1 cellular context compared by ENCODE assay signal in the genomic region with DNA sequence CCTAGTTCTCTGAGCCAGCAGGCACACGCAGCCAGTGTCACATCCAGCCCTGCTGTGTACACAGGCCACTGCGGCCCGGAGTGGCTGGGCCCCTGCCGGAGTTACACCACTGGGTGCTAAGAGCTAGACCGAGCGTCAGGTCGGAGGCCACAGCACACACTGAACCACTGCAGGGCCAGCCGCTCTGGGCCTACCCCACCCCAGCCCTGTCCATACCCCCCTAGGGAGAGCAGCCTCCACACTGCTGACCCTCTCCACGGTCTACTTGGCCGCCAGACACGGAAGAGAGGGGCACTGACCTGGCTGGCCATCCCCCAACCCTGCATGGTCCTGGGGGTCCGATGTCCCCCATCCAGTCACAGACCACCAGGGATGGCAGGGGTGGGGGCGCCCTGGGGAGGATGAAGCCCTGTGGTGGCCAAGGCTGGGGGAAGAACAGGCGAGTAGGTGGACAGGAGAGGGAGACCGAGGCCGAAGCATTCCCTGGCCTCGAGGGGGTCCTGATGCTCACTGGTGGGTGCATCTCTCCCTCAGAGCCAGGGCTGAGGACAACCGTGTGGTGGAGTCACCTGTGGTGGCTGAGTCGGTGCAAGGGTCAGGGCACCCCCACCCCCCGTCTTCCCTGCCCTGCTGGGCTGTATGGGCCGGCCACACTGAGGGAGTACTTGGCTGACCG.
TF ChIP-seq lines count a peak whose summit lies in the region.

No MANE protein-coding gene starts in this region.

TF ChIP-seq in HCT116, 20 proteins besides CTCF, POLR2A, EP300 and RAD21 (continued from another document):
- TF ChIP-seq, protein P1, sequence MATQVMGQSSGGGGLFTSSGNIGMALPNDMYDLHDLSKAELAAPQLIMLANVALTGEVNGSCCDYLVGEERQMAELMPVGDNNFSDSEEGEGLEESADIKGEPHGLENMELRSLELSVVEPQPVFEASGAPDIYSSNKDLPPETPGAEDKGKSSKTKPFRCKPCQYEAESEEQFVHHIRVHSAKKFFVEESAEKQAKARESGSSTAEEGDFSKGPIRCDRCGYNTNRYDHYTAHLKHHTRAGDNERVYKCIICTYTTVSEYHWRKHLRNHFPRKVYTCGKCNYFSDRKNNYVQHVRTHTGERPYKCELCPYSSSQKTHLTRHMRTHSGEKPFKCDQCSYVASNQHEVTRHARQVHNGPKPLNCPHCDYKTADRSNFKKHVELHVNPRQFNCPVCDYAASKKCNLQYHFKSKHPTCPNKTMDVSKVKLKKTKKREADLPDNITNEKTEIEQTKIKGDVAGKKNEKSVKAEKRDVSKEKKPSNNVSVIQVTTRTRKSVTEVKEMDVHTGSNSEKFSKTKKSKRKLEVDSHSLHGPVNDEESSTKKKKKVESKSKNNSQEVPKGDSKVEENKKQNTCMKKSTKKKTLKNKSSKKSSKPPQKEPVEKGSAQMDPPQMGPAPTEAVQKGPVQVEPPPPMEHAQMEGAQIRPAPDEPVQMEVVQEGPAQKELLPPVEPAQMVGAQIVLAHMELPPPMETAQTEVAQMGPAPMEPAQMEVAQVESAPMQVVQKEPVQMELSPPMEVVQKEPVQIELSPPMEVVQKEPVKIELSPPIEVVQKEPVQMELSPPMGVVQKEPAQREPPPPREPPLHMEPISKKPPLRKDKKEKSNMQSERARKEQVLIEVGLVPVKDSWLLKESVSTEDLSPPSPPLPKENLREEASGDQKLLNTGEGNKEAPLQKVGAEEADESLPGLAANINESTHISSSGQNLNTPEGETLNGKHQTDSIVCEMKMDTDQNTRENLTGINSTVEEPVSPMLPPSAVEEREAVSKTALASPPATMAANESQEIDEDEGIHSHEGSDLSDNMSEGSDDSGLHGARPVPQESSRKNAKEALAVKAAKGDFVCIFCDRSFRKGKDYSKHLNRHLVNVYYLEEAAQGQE (IDR thresholded peaks at IDR 0.05; ENCODE audit: low read depth), result no peak
